Comparison of ENCODE assay signal across 23 cellular contexts in the genomic region with DNA sequence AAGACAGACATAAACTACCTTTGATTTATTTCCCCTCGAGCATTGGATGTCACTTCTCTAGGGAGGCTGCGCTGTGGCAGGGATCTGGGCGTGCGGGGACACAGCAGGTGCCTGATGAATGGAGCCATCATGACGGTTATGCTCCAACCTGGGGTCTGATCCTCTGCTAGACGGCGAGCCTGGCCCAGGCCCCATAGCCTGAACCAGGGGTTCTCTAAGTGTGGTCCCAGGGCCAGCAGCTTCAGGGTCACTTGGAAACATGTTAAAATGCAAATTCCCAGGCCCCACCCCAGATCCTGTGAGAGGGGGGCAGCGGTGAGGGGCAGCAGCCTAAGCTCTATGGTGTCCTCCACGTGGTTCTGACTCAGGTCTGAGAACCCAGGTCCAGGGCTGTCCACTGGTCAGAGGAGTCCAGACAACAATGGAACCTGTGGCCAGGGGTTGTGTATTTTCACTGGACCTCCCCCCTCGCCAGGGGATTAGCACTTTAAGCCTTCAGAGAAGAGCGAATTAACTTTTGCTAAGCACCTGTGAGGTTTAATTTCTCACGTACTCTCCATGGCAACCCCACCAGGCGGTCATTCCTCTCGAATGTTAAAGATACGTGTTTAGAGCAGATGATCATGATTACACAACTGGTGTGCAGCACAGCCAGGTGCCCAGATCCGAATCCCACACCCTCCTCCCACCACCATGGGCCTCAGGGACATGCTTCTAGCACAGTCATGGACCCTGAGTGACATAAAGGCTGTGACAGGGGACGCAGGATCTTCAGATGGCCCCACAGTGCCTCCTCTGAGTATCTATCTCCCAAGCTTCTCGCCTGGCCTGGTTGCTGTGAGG. TPM values are rescaled to one million over a fixed set of nuclear protein-coding genes. Genes with fewer than 3 reads are reported as not detected.
A peak's percentile ranks its signal among the peaks of the same experiment; 100 is the strongest.
DNase-seq lines count a peak whose midpoint lies in the region; ATAC-seq, FAIRE-seq and TF ChIP-seq lines count a peak whose summit lies in the region.
"Had no signal": no experiment of that assay in that cellular context is flagged by ENCODE, and none has a peak within 500 bp of the region (broad histone marks: within the 10 kb centered on the region; RNA-seq: fewer than 3 reads in every experiment).

No MANE protein-coding gene starts in this region.

- TF ChIP-seq RAD21 in IMR-90 (IDR thresholded peaks at IDR 0.05; ENCODE audit: low read length): no peak

- H2AK9ac ChIP-seq in IMR-90 (replicated peaks; ENCODE audit: low read depth, low read length, poor library complexity): no peak overlapping the region

- H3K36me3 ChIP-seq in BLaER1 treated with 17β-estradiol and CSF1 and Interleukin-3, amounts not matched to agents 10 nM and 100 nM: no peaks in the 10 kb centered on the region
- H3K36me3 ChIP-seq in IMR-90 (ENCODE audit: control insufficient read depth, insufficient read depth, low read length) (no peaks in the 10 kb centered on the region), WERI-Rb-1 (no peaks in the 10 kb centered on the region), neural progenitor cell (no peaks in the 10 kb centered on the region)
- H3K36me3 ChIP-seq: thoracic aorta had no signal

- peaks cover 7% of the 10 kb centered on the region for H3K79me2 ChIP-seq in neural progenitor cell (ENCODE audit: low read depth)

- peaks cover 37 to 60% (median 49%) of the 10 kb centered on the region in 11 experiments for H3K27me3 ChIP-seq in BLaER1 treated with 17β-estradiol and CSF1 and Interleukin-3, amounts not matched to agents 10 nM and 100 nM
- H3K27me3 ChIP-seq in IMR-90 (ENCODE audit: control insufficient read depth, insufficient read depth, low read length) (peaks cover 23% of the 10 kb centered on the region), WERI-Rb-1 (ENCODE audit: insufficient read depth, low read depth, severe bottlenecking) (no peaks in the 10 kb centered on the region), neural progenitor cell (peaks cover 25% of the 10 kb centered on the region)

- H3K4me1 ChIP-seq in BLaER1 treated with 17β-estradiol and CSF1 and Interleukin-3, amounts not matched to agents 10 nM and 100 nM: peaks cover 23 to 70% (median 63%) of the 10 kb centered on the region in 10 experiments
- H3K4me1 ChIP-seq in IMR-90 (ENCODE audit: control insufficient read depth, insufficient read depth, low read length) (no peaks in the 10 kb centered on the region), neural progenitor cell (peaks cover 33% of the 10 kb centered on the region)

- no peak overlapping the region; a peak in 2 of 22 replicates for H3K9ac ChIP-seq in BLaER1 treated with 17β-estradiol and CSF1 and Interleukin-3, amounts not matched to agents 10 nM and 100 nM
- H3K9ac ChIP-seq in IMR-90 (ENCODE audit: low read depth, low read length): no peak overlapping the region
- no peak overlapping the region for H3K9ac ChIP-seq in neural progenitor cell

- H3K23ac ChIP-seq in IMR-90 (ENCODE audit: low read depth, low read length): no peak overlapping the region

- DNase-seq in IMR-90 (no peak), WERI-Rb-1 (peak; percentile 86), neural progenitor cell (ENCODE audit: low spot score) (peak; percentile 5), HuH-7.5 (ENCODE audit: low spot score) (no peak), GM12892 (ENCODE audit: insufficient read length) (no peak)
- DNase-seq: activated CD4-positive, alpha-beta memory T cell treated with anti-CD3 and anti-CD28 coated beads, Interleukin-2, amount 10 ng/mL, durations not matched to agents 7 days and 5 days; activated CD4-positive, CD25-positive, alpha-beta regulatory T cell; activated naive CD4-positive, alpha-beta T cell treated with Interleukin-2 at 50 U/mL for 16 hours; activated T-cell treated with anti-CD3 and anti-CD28 coated beads, Interleukin-2, amount 50 U/mL, for 1 hour; CD8-positive, alpha-beta T cell; GF-D8; H9; stimulated activated CD4-positive, alpha-beta T cell treated with anti-CD3 and anti-CD28 coated beads, Interleukin-2, amount 100 ng/mL, for 48 hours; stimulated activated naive CD4-positive, alpha-beta T cell treated with Interleukin-2 at 50 U/mL for 16 hours had no signal

- peaks cover 26% of the 10 kb centered on the region for H3K27me3 Mint-ChIP-seq in neural progenitor cell (ENCODE audit: insufficient read depth, low read depth)

- H2AK5ac ChIP-seq in IMR-90 (ENCODE audit: low read depth, low read length): no peak overlapping the region

- H2BK15ac ChIP-seq in IMR-90 (ENCODE audit: low read depth, low read length): no peak overlapping the region

- BruUV-seq in IMR-90 (replicated peaks; lab: Mats Ljungman, UMichigan): no TSS peak

- no peak overlapping the region for H3K56ac ChIP-seq in IMR-90 (ENCODE audit: extremely low read depth, insufficient read depth, low read length)

- FAIRE-seq in GM12892 (lab: Jason Lieb, UNC): no peak

- no peak overlapping the region for H3K4me3 ChIP-seq in BLaER1 treated with 17β-estradiol and CSF1 and Interleukin-3, amounts not matched to agents 10 nM and 100 nM
- no peak overlapping the region for H3K4me3 ChIP-seq in IMR-90 (ENCODE audit: insufficient read depth, low read depth, low read length)
- peak overlapping the region; percentile 28 for H3K4me3 ChIP-seq in WERI-Rb-1 (ENCODE audit: low read depth, low read length)
- H3K4me3 ChIP-seq in neural progenitor cell: no peak overlapping the region
- H3K4me3 ChIP-seq: thoracic aorta had no signal

- H3K9me3 Mint-ChIP-seq in neural progenitor cell: no peaks in the 10 kb centered on the region
- H3K9me3 Mint-ChIP-seq: activated CD4-positive, alpha-beta memory T cell treated with anti-CD3 and anti-CD28 coated beads, Interleukin-2, amount 10 ng/mL, durations not matched to agents 7 days and 5 days; CD8-positive, alpha-beta T cell; dendritic cell treated with granulocyte-macrophage colony-stimulating factor and Interleukin-4, amounts not matched to agents 40 ng/mL and 50 ng/mL, for 4 days; H9; IgD-negative memory B cell; mesothelial cell of epicardium; nephron had no signal

- no peak overlapping the region for H3K14ac ChIP-seq in IMR-90 (replicated peaks; ENCODE audit: low read depth, low read length)

- in situ Hi-C loops in IMR-90 (cut with MboI; ENCODE audit: low sequenced_read_pairs): no loop called here

- no peak for TF ChIP-seq CTCF in IMR-90 (conservative IDR thresholded peaks at IDR 0.05; ENCODE audit: low read depth, low read length)
- no peak for TF ChIP-seq CTCF in WERI-Rb-1 (IDR thresholded peaks at IDR 0.05; ENCODE audit: low read depth, low read length)
- no peak for TF ChIP-seq CTCF in neural progenitor cell (IDR thresholded peaks at IDR 0.05)

- H4K91ac ChIP-seq in IMR-90 (ENCODE audit: insufficient read depth, low read depth, low read length): no peak overlapping the region

- intact Hi-C loops in IMR-90 (cut with micrococcal nuclease): no loop called here

- peak overlapping the region; percentile 38 to 99 (median 96) for H3K4me2 ChIP-seq in BLaER1 treated with 17β-estradiol and CSF1 and Interleukin-3, amounts not matched to agents 10 nM and 100 nM
- H3K4me2 ChIP-seq in IMR-90 (ENCODE audit: low read depth, low read length) (no peak overlapping the region), neural progenitor cell (no peak overlapping the region)

- no peak overlapping the region for H2BK5ac ChIP-seq in IMR-90 (ENCODE audit: low read depth, low read length, poor library complexity, severe bottlenecking)

- no peak overlapping the region for H3K18ac ChIP-seq in IMR-90 (ENCODE audit: low read depth, low read length)

- no peak overlapping the region for H2BK20ac ChIP-seq in IMR-90 (ENCODE audit: low read depth, low read length)

- H3K9me1 ChIP-seq in IMR-90 (ENCODE audit: insufficient read depth, low read length): no peaks in the 10 kb centered on the region

- no peak overlapping the region for H4K8ac ChIP-seq in IMR-90 (ENCODE audit: low read depth in 2 of 2, low read length in 2 of 2)

- no peaks in the 10 kb centered on the region for H3K9me3 ChIP-seq in BLaER1 treated with 17β-estradiol and CSF1 and Interleukin-3, amounts not matched to agents 10 nM and 100 nM (replicated peaks in 1 of 11)
- no peaks in the 10 kb centered on the region for H3K9me3 ChIP-seq in IMR-90 (ENCODE audit: control insufficient read depth, insufficient read depth, low read length)
- no peaks in the 10 kb centered on the region for H3K9me3 ChIP-seq in WERI-Rb-1 (ENCODE audit: severe bottlenecking)
- H3K9me3 ChIP-seq in neural progenitor cell (ENCODE audit: low read depth): no peaks in the 10 kb centered on the region
- H3K9me3 ChIP-seq: thoracic aorta had no signal

- peaks cover 11% of the 10 kb centered on the region for H3F3A ChIP-seq in neural progenitor cell (ENCODE audit: low read depth)

- POLR2A ChIA-PET in IMR-90 (lab: Charles Lee; ENCODE audit: unreplicated experiment): no interaction called here

- no peak overlapping the region for H2BK120ac ChIP-seq in IMR-90 (ENCODE audit: low read depth, low read length)

- H3K27ac ChIP-seq in BLaER1 treated with 17β-estradiol and CSF1 and Interleukin-3, amounts not matched to agents 10 nM and 100 nM: no peak overlapping the region
- no peak overlapping the region for H3K27ac ChIP-seq in IMR-90 (ENCODE audit: insufficient read depth, low read length)
- peak overlapping the region; percentile 92 for H3K27ac ChIP-seq in WERI-Rb-1
- H3K27ac ChIP-seq in neural progenitor cell: no peak overlapping the region
- H3K27ac ChIP-seq: thoracic aorta had no signal

- H4K20me1 ChIP-seq in BLaER1 treated with 17β-estradiol and CSF1 and Interleukin-3, amounts not matched to agents 10 nM and 100 nM: peaks cover 0 to 24% (median 3%) of the 10 kb centered on the region in 11 experiments; a peak in 6 of 22 replicates
- H4K20me1 ChIP-seq in IMR-90 (ENCODE audit: insufficient read depth, low read length) (no peaks in the 10 kb centered on the region), neural progenitor cell (ENCODE audit: low read depth) (no peaks in the 10 kb centered on the region)

- no peak overlapping the region for H4K5ac ChIP-seq in IMR-90 (ENCODE audit: low read depth, low read length)

- CTCF ChIA-PET in IMR-90 (lab: Yijun Ruan, JAX): interaction anchor here (1.8 kb wide), 1 partner anchor 38 kb away, joined by 4 read pairs; no protein-coding TSS in a partner anchor

- H3K4me1 Mint-ChIP-seq in neural progenitor cell: peaks cover 45% of the 10 kb centered on the region
- H3K4me1 Mint-ChIP-seq: activated CD4-positive, alpha-beta memory T cell treated with anti-CD3 and anti-CD28 coated beads, Interleukin-2, amount 10 ng/mL, durations not matched to agents 7 days and 5 days; nephron had no signal

- H3K4me3 Mint-ChIP-seq in neural progenitor cell: peak overlapping the region; percentile 66
- H3K4me3 Mint-ChIP-seq: activated CD4-positive, alpha-beta memory T cell treated with anti-CD3 and anti-CD28 coated beads, Interleukin-2, amount 10 ng/mL, durations not matched to agents 7 days and 5 days; CD8-positive, alpha-beta T cell; dendritic cell treated with granulocyte-macrophage colony-stimulating factor and Interleukin-4, amounts not matched to agents 40 ng/mL and 50 ng/mL, for 4 days; H9; mesothelial cell of epicardium; nephron had no signal

- TF ChIP-seq POLR2A in IMR-90 (IDR thresholded peaks at IDR 0.05; ENCODE audit: low read depth, low read length) (no peak), GM12892 (IDR thresholded peaks at IDR 0.05; ENCODE audit: low read depth, low read length) (no peak)

- H2AFZ ChIP-seq in IMR-90 (replicated peaks; ENCODE audit: low read length, poor library complexity) (peak overlapping the region; percentile 32), neural progenitor cell (replicated peaks) (no peak overlapping the region)

- H3K79me1 ChIP-seq in IMR-90 (ENCODE audit: low read depth in 1 of 2, low read length in 2 of 2): no peaks in the 10 kb centered on the region

- ATAC-seq in IMR-90 (ENCODE audit: low read depth) (no peak), GM21515 (IDR thresholded peaks at IDR 0.05; ENCODE audit: unreplicated experiment) (no peak)
- ATAC-seq: CD8-positive, alpha-beta T cell; left lobe of liver had no signal

- no peaks in the 10 kb centered on the region for H3K36me3 Mint-ChIP-seq in neural progenitor cell
- H3K36me3 Mint-ChIP-seq: CD8-positive, alpha-beta T cell; mesothelial cell of epicardium had no signal

- WGBS in IMR-90 (ENCODE audit: extremely low coverage in 2 of 2, insufficient read length in 1 of 2), 2 experiments: 90% methylated on average over 2 of the region's 18 CpGs; no CpG with 5 or more reads in 1 of the 2 experiments

- dilution Hi-C loops in IMR-90 (cut with HindIII; ENCODE audit: low sequenced_read_pairs, unreplicated experiment): no loop called here

- H3K4ac ChIP-seq in IMR-90 (ENCODE audit: low read depth, low read length): no peak overlapping the region

- peak overlapping the region; percentile 19 for H3K27ac Mint-ChIP-seq in neural progenitor cell
- H3K27ac Mint-ChIP-seq: activated CD4-positive, alpha-beta memory T cell treated with anti-CD3 and anti-CD28 coated beads, Interleukin-2, amount 10 ng/mL, durations not matched to agents 7 days and 5 days; CD8-positive, alpha-beta T cell; dendritic cell treated with granulocyte-macrophage colony-stimulating factor and Interleukin-4, amounts not matched to agents 40 ng/mL and 50 ng/mL, for 4 days; IgD-negative memory B cell; mesothelial cell of epicardium; nephron; progenitor cell of endocrine pancreas had no signal

RNA-seq across cellular contexts. Expression of a gene that starts 1.6 kb away (rescaled TPM):
- total RNA-seq in IMR-90 (2012; rRNA removed) (2.7 and 3.3 TPM in 2 replicates), neural progenitor cell (ENCODE audit: low replicate concordance) (22.8 and 44.8 TPM in 2 replicates)
- polyA plus RNA-seq in IMR-90 (2012; rRNA removed): 5.0 and 6.5 TPM in 2 replicates
- 1.7 and 5.6 TPM in 2 replicates for polyA plus RNA-seq in IMR-90 (2012; cell fraction: cytosol; rRNA removed)
- polyA plus RNA-seq in IMR-90 (2012; cell fraction: nucleus; rRNA removed; ENCODE audit: low replicate concordance): 19.3 and 36.1 TPM in 2 replicates
- polyA plus RNA-seq in GM12892 (2012; ENCODE audit: missing spikeins): not detected

Comparison
In these comparisons a context has a peak if more than half of its experiments do, and no peak if none do; other contexts are left out.
1. H3K4me2 ChIP-seq: peak in BLaER1 treated with 17β-estradiol and CSF1 and Interleukin-3, amounts not matched to agents 10 nM and 100 nM (11 of 11); none in IMR-90 (single experiment) and neural progenitor cell (single experiment).
2. DNase-seq: peak in WERI-Rb-1 (single experiment) and neural progenitor cell (single experiment); none in IMR-90 (single experiment), HuH-7.5 (single experiment) and GM12892 (single experiment).